8 cellular contexts compared by ENCODE assay signal in genomic region chr14:60657609-60657983, GRCh38. TPM values are rescaled to one million over a fixed set of nuclear protein-coding genes. Genes with fewer than 3 reads are reported as not detected.
DNase-seq lines count a peak whose midpoint lies in the region; ATAC-seq and TF ChIP-seq lines count a peak whose summit lies in the region.

No MANE protein-coding gene starts in this region.

- H3K27me3 ChIP-seq in CD4-positive, CD25-positive, alpha-beta regulatory T cell (ENCODE audit: control insufficient read depth, insufficient read depth, low read length): peaks cover 39% of the 10 kb centered on the region
- peaks cover 80% of the 10 kb centered on the region for H3K27me3 ChIP-seq in HUES6 (ENCODE audit: control insufficient read depth, insufficient read depth, low read length)

- peaks cover 91% of the 10 kb centered on the region for H3K27me3 Mint-ChIP-seq in CD4-positive, CD25-positive, alpha-beta regulatory T cell
- H3K27me3 Mint-ChIP-seq in neural crest cell (ENCODE audit: low read depth): peaks cover 91% of the 10 kb centered on the region

- H3K27ac Mint-ChIP-seq in CD4-positive, CD25-positive, alpha-beta regulatory T cell: no peak overlapping the region
- peak overlapping the region; percentile 6 for H3K27ac Mint-ChIP-seq in neural crest cell (ENCODE audit: unreplicated experiment)

- TF ChIP-seq CTCF in coronary artery (IDR thresholded peaks at IDR 0.05) (no peak), neural crest cell (conservative IDR thresholded peaks at IDR 0.05) (no peak)

- peak overlapping the region; percentile 47 for H3K9ac ChIP-seq in HUES6 (ENCODE audit: low read length)

- H3K9me3 ChIP-seq in CD4-positive, CD25-positive, alpha-beta regulatory T cell (ENCODE audit: control insufficient read depth in 2 of 2, low read length in 2 of 2): no peaks in the 10 kb centered on the region
- H3K9me3 ChIP-seq in HUES6 (ENCODE audit: control insufficient read depth, insufficient read depth, low read depth, low read length): no peaks in the 10 kb centered on the region

- peaks cover 0 to 5% (median 0%) of the 10 kb centered on the region in 7 donors for H3K9me3 Mint-ChIP-seq in CD4-positive, CD25-positive, alpha-beta regulatory T cell
- no peaks in the 10 kb centered on the region for H3K9me3 Mint-ChIP-seq in neural crest cell

- peaks cover 6 to 48% (median 17%) of the 10 kb centered on the region in 4 donors for H3K4me1 Mint-ChIP-seq in CD4-positive, CD25-positive, alpha-beta regulatory T cell
- peaks cover 49% of the 10 kb centered on the region for H3K4me1 Mint-ChIP-seq in neural crest cell

- no peak overlapping the region for H3K27ac ChIP-seq in CD4-positive, CD25-positive, alpha-beta regulatory T cell (ENCODE audit: insufficient read depth, low read length, poor library complexity, severe bottlenecking)
- H3K27ac ChIP-seq in HUES6 (ENCODE audit: low read depth, low read length) (no peak overlapping the region), coronary artery (no peak overlapping the region)

- H3K36me3 ChIP-seq in CD4-positive, CD25-positive, alpha-beta regulatory T cell (ENCODE audit: control insufficient read depth, insufficient read depth, low read length): no peaks in the 10 kb centered on the region
- no peaks in the 10 kb centered on the region for H3K36me3 ChIP-seq in HUES6 (ENCODE audit: control insufficient read depth, insufficient read depth, low read length)

- H3K4me1 ChIP-seq in CD4-positive, CD25-positive, alpha-beta regulatory T cell (ENCODE audit: control insufficient read depth, insufficient read depth, low read length, poor library complexity, severe bottlenecking): peaks cover 29% of the 10 kb centered on the region
- H3K4me1 ChIP-seq in HUES6 (ENCODE audit: control insufficient read depth, insufficient read depth, low read length): peaks cover 38% of the 10 kb centered on the region

- peak overlapping the region; percentile 74 to 86 (median 76) for H3K4me3 Mint-ChIP-seq in CD4-positive, CD25-positive, alpha-beta regulatory T cell
- H3K4me3 Mint-ChIP-seq in neural crest cell: peak overlapping the region; percentile 96

- H3K36me3 Mint-ChIP-seq in CD4-positive, CD25-positive, alpha-beta regulatory T cell: no peaks in the 10 kb centered on the region
- H3K36me3 Mint-ChIP-seq in neural crest cell (ENCODE audit: low read depth): no peaks in the 10 kb centered on the region

- DNase-seq in CD4-positive, CD25-positive, alpha-beta regulatory T cell: no peak
- DNase-seq in coronary artery (ENCODE audit: low spot score): no peak
- DNase-seq in neural crest cell (ENCODE audit: low read depth, low spot score): no peak
- no peak for DNase-seq in UCSD-AML1 (lab: John Stamatoyannopoulos, UW; ENCODE audit: unreplicated experiment)
- DNase-seq in H4 (ENCODE audit: low spot score): no peak
- no peak for DNase-seq in activated CD4-positive, alpha-beta T cell treated with anti-CD3 and anti-CD28 coated beads, Interleukin-2, amount 50 U/mL, for 1 hour

- H3K4me3 ChIP-seq in CD4-positive, CD25-positive, alpha-beta regulatory T cell (ENCODE audit: low read depth, low read length): no peak overlapping the region
- H3K4me3 ChIP-seq in HUES6 (ENCODE audit: low read depth, low read length) (peak overlapping the region; percentile 70), coronary artery (peak overlapping the region; percentile 72)

- ATAC-seq in CD4-positive, CD25-positive, alpha-beta regulatory T cell (ENCODE audit: low read depth in 2 of 2): no peak
- no peak for ATAC-seq in HG03045 (IDR thresholded peaks at IDR 0.05; ENCODE audit: unreplicated experiment)

RNA-seq across cellular contexts. Expression of gene SIX1, which starts 8.3 kb away (rescaled TPM):
- total RNA-seq in CD4-positive, CD25-positive, alpha-beta regulatory T cell: not detected
- not detected for polyA plus RNA-seq in CD4-positive, CD25-positive, alpha-beta regulatory T cell
- 0.44 and 0.48 TPM in 2 replicates for total RNA-seq in neural crest cell
- total RNA-seq in H4 (2014; rRNA removed; shearing (Covaris generic)): 18.4 and 23.3 TPM in 2 replicates

Comparison
In these comparisons a context has a peak if more than half of its experiments do, and no peak if none do; other contexts are left out.
1. RNA of gene SIX1, which starts 8.3 kb away (total RNA-seq): 18.4 to 23.3 TPM in H4; 0.44 to 0.48 TPM in neural crest cell and not detected in CD4-positive, CD25-positive, alpha-beta regulatory T cell (single experiment); every median in the first group is over 10 times any median in the second.